ENCODE assay signal across 10 cellular contexts in genomic region chr4:113641025-113641431, GRCh38.
DNase-seq lines count a peak whose midpoint lies in the region; ATAC-seq and TF ChIP-seq lines count a peak whose summit lies in the region.
"Had no signal": no experiment of that assay in that cellular context is flagged by ENCODE, and none has a peak within 500 bp of the region (broad histone marks: within the 10 kb centered on the region; RNA-seq: fewer than 3 reads in every experiment).

No MANE protein-coding gene starts in this region.

- DNase-seq in DMS53 treated with DMSO at 0.1 percent for 48 hours (lab: John Stamatoyannopoulos, UW; ENCODE audit: unreplicated experiment) (peak; percentile 53), posterior vena cava (ENCODE audit: low spot score) (no peak), OCI-M2 (lab: John Stamatoyannopoulos, UW; ENCODE audit: unreplicated experiment) (no peak), upper lobe of right lung (no peak)
- DNase-seq in activated CD4-positive, alpha-beta T cell treated with anti-CD3 and anti-CD28 coated beads, Interleukin-2, amount 50 U/mL, for 48 hours: no peak
- DNase-seq: C1 segment of cervical spinal cord; stimulated activated CD4-positive, alpha-beta T cell treated with anti-CD3 and anti-CD28 coated beads, Interleukin-4, amount 100 ng/mL, for 1 hour had no signal

- H3K36me3 ChIP-seq in SU-DHL-6 (ENCODE audit: low read length): no peaks in the 10 kb centered on the region
- no peaks in the 10 kb centered on the region for H3K36me3 ChIP-seq in upper lobe of right lung

- TF ChIP-seq CTCF in SU-DHL-6 (IDR thresholded peaks at IDR 0.05; ENCODE audit: insufficient read depth, low read length, poor library complexity, severe bottlenecking) (no peak), upper lobe of right lung (IDR thresholded peaks at IDR 0.05) (no peak)

- no peak overlapping the region for H2AFZ ChIP-seq in SU-DHL-6 (ENCODE audit: low read depth, low read length, severe bottlenecking)

- H3K79me2 ChIP-seq in SU-DHL-6 (ENCODE audit: insufficient read depth, low read length): peaks cover 5% of the 10 kb centered on the region; the same call in 1 of the 2 replicates

- ATAC-seq in GM19452 (IDR thresholded peaks at IDR 0.05; ENCODE audit: unreplicated experiment) (peak; percentile 53), HG03064 (IDR thresholded peaks at IDR 0.05; ENCODE audit: low read depth, unreplicated experiment) (peak; percentile 44), upper lobe of right lung (no peak)

- intact Hi-C loops in posterior vena cava (cut with DNase I): no loop called here
- intact Hi-C loops in upper lobe of right lung (cut with DNase I): no loop called here

- H3K4me1 ChIP-seq in upper lobe of right lung: peaks cover 31% of the 10 kb centered on the region

- H3K9me3 ChIP-seq in SU-DHL-6 (ENCODE audit: insufficient read depth, low read length) (no peaks in the 10 kb centered on the region), upper lobe of right lung (no peaks in the 10 kb centered on the region)

- peak overlapping the region; percentile 22 for H3K4me3 ChIP-seq in SU-DHL-6 (ENCODE audit: insufficient read depth, low read length, poor library complexity, severe bottlenecking)
- H3K4me3 ChIP-seq in upper lobe of right lung: no peak overlapping the region

- peak overlapping the region; percentile 56 for H3K4me2 ChIP-seq in SU-DHL-6 (ENCODE audit: low read depth, low read length, poor library complexity, severe bottlenecking)

- H3K9ac ChIP-seq in SU-DHL-6 (ENCODE audit: low read length): no peak overlapping the region

- H3K27ac ChIP-seq in SU-DHL-6 (ENCODE audit: low read depth, low read length) (peak overlapping the region; percentile 78), upper lobe of right lung (no peak overlapping the region)

- H3F3A ChIP-seq in SU-DHL-6 (ENCODE audit: insufficient read depth): peaks cover 33% of the 10 kb centered on the region

- no peaks in the 10 kb centered on the region for H3K27me3 ChIP-seq in SU-DHL-6 (ENCODE audit: low read length)
- H3K27me3 ChIP-seq in upper lobe of right lung: no peaks in the 10 kb centered on the region

- no peaks in the 10 kb centered on the region for H4K20me1 ChIP-seq in SU-DHL-6 (ENCODE audit: low read depth, low read length)

- no peaks in the 10 kb centered on the region for H3K9me2 ChIP-seq in SU-DHL-6 (replicated peaks; ENCODE audit: insufficient read depth, low read length)
